2 cellular contexts compared by ENCODE assay signal in the genomic region with DNA sequence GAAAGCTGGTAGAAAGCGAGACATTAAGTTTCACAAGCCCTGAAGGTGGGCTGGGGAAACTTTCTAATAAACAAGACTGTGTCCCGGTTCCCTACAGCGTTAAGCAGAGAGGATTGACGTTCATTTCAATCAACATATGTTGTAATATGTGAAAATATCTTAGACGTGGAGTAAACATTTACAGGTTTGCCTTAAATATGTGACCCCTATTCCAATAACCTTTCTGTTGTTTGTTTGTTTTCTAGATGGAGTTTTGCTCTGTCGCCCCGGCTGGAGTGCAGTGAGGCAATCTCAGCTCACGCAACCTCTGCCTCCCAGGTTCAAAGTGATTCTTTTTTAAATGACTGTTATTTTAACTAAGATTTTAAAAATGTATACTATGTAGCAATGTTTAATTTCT.
A peak's percentile ranks its signal among the peaks of the same experiment; 100 is the strongest.
TF ChIP-seq lines count a peak whose summit lies in the region.

No MANE protein-coding gene starts in this region.

TF ChIP-seq in IMR-90, 13 proteins besides CTCF, POLR2A, EP300 and RAD21:
- TF ChIP-seq, protein P1, sequence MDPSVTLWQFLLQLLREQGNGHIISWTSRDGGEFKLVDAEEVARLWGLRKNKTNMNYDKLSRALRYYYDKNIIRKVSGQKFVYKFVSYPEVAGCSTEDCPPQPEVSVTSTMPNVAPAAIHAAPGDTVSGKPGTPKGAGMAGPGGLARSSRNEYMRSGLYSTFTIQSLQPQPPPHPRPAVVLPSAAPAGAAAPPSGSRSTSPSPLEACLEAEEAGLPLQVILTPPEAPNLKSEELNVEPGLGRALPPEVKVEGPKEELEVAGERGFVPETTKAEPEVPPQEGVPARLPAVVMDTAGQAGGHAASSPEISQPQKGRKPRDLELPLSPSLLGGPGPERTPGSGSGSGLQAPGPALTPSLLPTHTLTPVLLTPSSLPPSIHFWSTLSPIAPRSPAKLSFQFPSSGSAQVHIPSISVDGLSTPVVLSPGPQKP (IDR thresholded peaks at IDR 0.05; ENCODE audit: borderline replicate concordance, low read depth, low read length), result no peak
- TF ChIP-seq MAZ (IDR thresholded peaks at IDR 0.05; ENCODE audit: borderline replicate concordance, low read depth, low read length), result no peak
- TF ChIP-seq RCOR1 (IDR thresholded peaks at IDR 0.05; ENCODE audit: insufficient replicate concordance, low read length), result no peak
- no peak for TF ChIP-seq RFX5 (IDR thresholded peaks at IDR 0.05; ENCODE audit: low read depth, low read length)
- no peak for TF ChIP-seq FOS (IDR thresholded peaks at IDR 0.05; ENCODE audit: low read depth, low read length)
- TF ChIP-seq CHD1 (IDR thresholded peaks at IDR 0.05; ENCODE audit: low read depth, low read length), result no peak
- no peak for TF ChIP-seq NFE2L2 (IDR thresholded peaks at IDR 0.05; ENCODE audit: low read depth, low read length)
- TF ChIP-seq, protein P2, sequence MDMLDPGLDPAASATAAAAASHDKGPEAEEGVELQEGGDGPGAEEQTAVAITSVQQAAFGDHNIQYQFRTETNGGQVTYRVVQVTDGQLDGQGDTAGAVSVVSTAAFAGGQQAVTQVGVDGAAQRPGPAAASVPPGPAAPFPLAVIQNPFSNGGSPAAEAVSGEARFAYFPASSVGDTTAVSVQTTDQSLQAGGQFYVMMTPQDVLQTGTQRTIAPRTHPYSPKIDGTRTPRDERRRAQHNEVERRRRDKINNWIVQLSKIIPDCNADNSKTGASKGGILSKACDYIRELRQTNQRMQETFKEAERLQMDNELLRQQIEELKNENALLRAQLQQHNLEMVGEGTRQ (IDR thresholded peaks at IDR 0.05; ENCODE audit: low read depth, low read length), result no peak
- TF ChIP-seq MAFK (IDR thresholded peaks at IDR 0.05; ENCODE audit: low read depth, low read length), result no peak
- no peak; the same call in 1 of the 2 replicates for TF ChIP-seq CEBPB (IDR thresholded peaks at IDR 0.05; ENCODE audit: low read depth, low read length)
- no peak for TF ChIP-seq SMC3 (IDR thresholded peaks at IDR 0.05; ENCODE audit: low read depth, low read length)
- no peak for TF ChIP-seq MXI1 (IDR thresholded peaks at IDR 0.05; ENCODE audit: borderline replicate concordance, low read depth, low read length)
- TF ChIP-seq BHLHE40 (IDR thresholded peaks at IDR 0.05; ENCODE audit: low read depth, low read length), result no peak

TF ChIP-seq in HepG2, 621 proteins besides CTCF, POLR2A, EP300 and RAD21:
- TF ChIP-seq SPEN (CRISPR knock-in tag; IDR thresholded peaks at IDR 0.05; ENCODE audit: low read depth) (no peak), FOXP1 (IDR thresholded peaks at IDR 0.05) (no peak), FOXP1 (CRISPR knock-in tag; IDR thresholded peaks at IDR 0.05) (peak; percentile 36), CEBPB (IDR thresholded peaks at IDR 0.05; ENCODE audit: borderline replicate concordance, low read depth, low read length) (peak; percentile 9; the same call in 1 of the 2 replicates), ADNP (CRISPR knock-in tag; IDR thresholded peaks at IDR 0.05) (no peak), ZNF33A (CRISPR knock-in tag; IDR thresholded peaks at IDR 0.05; ENCODE audit: borderline replicate concordance) (no peak), ZNF101 (CRISPR knock-in tag; IDR thresholded peaks at IDR 0.05; ENCODE audit: borderline replicate concordance, low read depth) (no peak), ZEB1 (IDR thresholded peaks at IDR 0.05; ENCODE audit: insufficient replicate concordance, low read depth) (no peak), PAWR (CRISPR knock-in tag; IDR thresholded peaks at IDR 0.05; ENCODE audit: borderline replicate concordance) (no peak), ZNF441 (CRISPR knock-in tag; IDR thresholded peaks at IDR 0.05; ENCODE audit: borderline replicate concordance) (peak; percentile 93)
- TF ChIP-seq, protein P3, sequence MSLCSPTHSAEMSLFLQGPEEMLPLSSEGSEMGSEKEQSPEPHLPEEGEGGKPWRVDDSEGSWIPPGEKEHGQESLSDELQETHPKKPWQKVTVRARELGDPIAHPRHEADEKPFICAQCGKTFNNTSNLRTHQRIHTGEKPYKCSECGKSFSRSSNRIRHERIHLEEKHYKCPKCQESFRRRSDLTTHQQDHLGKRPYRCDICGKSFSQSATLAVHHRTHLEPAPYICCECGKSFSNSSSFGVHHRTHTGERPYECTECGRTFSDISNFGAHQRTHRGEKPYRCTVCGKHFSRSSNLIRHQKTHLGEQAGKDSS (CRISPR knock-in tag; IDR thresholded peaks at IDR 0.05; ENCODE audit: borderline replicate concordance, low read depth), result no peak
- TF ChIP-seq, protein P4, sequence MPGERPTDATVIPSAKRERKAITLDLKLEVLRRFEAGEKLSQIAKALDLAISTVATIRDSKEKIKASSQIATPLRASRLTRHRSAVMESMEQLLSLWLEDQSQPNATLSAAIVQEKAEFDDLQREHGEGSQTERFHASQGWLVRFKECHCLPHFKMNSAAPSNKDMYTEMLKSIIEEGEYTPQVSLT (CRISPR knock-in tag; IDR thresholded peaks at IDR 0.05; ENCODE audit: borderline replicate concordance, low read depth), result no peak
- TF ChIP-seq, protein P5, sequence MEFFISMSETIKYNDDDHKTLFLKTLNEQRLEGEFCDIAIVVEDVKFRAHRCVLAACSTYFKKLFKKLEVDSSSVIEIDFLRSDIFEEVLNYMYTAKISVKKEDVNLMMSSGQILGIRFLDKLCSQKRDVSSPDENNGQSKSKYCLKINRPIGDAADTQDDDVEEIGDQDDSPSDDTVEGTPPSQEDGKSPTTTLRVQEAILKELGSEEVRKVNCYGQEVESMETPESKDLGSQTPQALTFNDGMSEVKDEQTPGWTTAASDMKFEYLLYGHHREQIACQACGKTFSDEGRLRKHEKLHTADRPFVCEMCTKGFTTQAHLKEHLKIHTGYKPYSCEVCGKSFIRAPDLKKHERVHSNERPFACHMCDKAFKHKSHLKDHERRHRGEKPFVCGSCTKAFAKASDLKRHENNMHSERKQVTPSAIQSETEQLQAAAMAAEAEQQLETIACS (CRISPR knock-in tag; IDR thresholded peaks at IDR 0.05), result no peak
TF ChIP-seq in HepG2: peak in this region for 3.
